9 cellular contexts compared by ENCODE assay signal in the genomic region with DNA sequence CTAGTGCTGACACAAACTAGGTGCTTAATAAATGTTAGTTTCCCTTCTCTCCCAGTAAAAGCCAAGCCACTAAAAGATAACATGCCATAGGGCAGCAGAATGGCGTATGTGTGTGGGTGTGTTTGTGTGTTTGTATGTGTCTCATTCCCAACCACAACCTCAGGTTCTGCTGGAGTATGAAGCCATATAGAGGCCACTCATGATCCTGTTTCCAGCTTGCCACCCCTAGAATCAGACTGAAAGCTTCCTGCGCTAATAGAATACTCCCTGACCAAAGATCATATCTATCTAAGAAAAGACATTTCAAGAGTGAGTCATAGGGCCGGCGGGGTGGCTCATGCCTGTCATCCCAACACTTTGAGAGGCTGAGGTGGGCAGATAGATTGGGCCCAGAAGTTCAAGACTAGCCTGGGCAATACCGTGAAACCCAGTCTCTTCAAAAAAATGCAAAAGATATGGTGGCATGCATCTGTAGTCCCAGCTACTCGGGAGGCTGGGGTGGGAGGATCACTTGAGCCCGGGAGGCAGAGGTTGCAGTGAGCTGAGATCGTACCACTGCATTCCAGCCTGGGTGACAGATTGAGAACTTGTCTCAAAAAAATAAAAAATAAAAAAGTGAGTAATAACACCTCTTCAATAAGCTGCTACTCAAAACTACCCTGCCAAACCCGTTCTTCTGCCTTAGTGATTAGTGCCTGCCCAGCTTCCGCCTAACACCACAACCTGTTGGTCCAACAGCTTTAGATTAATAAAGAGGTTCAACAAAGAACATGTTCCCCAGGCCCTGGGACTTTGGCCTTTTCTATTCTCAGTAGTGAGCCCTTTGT. TPM values are rescaled to one million over a fixed set of nuclear protein-coding genes. Genes with fewer than 3 reads are reported as not detected.
DNase-seq lines count a peak whose midpoint lies in the region; ATAC-seq, FAIRE-seq and TF ChIP-seq lines count a peak whose summit lies in the region.
"Had no signal": no experiment of that assay in that cellular context is flagged by ENCODE, and none has a peak within 500 bp of the region (broad histone marks: within the 10 kb centered on the region; RNA-seq: fewer than 3 reads in every experiment).

No MANE protein-coding gene starts in this region.

- no peaks in the 10 kb centered on the region for H3K27me3 ChIP-seq in body of pancreas

- FAIRE-seq in GM19239 (lab: Jason Lieb, UNC): no peak

- H3K4me1 ChIP-seq in body of pancreas: peaks cover 17% of the 10 kb centered on the region

- no peak overlapping the region for H3K4me3 ChIP-seq in body of pancreas

- H3K9me3 ChIP-seq in body of pancreas: no peaks in the 10 kb centered on the region

- H3K36me3 Mint-ChIP-seq in mesothelial cell of epicardium: no peaks in the 10 kb centered on the region

- ATAC-seq in body of pancreas (peak; percentile 97), HG03457 (IDR thresholded peaks at IDR 0.05; ENCODE audit: unreplicated experiment) (no peak)

- DNase-seq in DMS153 treated with DMSO at 0.1 percent for 48 hours (lab: John Stamatoyannopoulos, UW; ENCODE audit: unreplicated experiment) (peak; percentile 47), M059J (ENCODE audit: low read depth) (peak; percentile 89), body of pancreas (peak; percentile 67 to 91 (median 82)), mesothelial cell of epicardium (ENCODE audit: low spot score in 2 of 2, unreplicated experiment in 2 of 2) (no peak), CD1c-positive myeloid dendritic cell (ENCODE audit: extremely low spot score) (no peak), GM19239 (ENCODE audit: insufficient read length, low spot score) (no peak), T-helper 1 cell (no peak)
- DNase-seq: GDM1 had no signal

- intact Hi-C loops in body of pancreas (cut with DNase I): no loop called here

- no peaks in the 10 kb centered on the region for H3K27me3 Mint-ChIP-seq in mesothelial cell of epicardium (ENCODE audit: low read depth)

- TF ChIP-seq CTCF in body of pancreas (IDR thresholded peaks at IDR 0.05) (no peak), mesothelial cell of epicardium (IDR thresholded peaks at IDR 0.05; ENCODE audit: unreplicated experiment) (no peak)

- no peaks in the 10 kb centered on the region for H3K36me3 ChIP-seq in body of pancreas (replicated peaks in 1 of 2; ENCODE audit: insufficient read depth in 1 of 2, low read depth in 2 of 2)

- no peaks in the 10 kb centered on the region for H3K9me3 Mint-ChIP-seq in mesothelial cell of epicardium

- peak overlapping the region; percentile 76 for H3K27ac Mint-ChIP-seq in mesothelial cell of epicardium

- H3K4me3 Mint-ChIP-seq in mesothelial cell of epicardium: no peak overlapping the region

- WGBS in body of pancreas, 2 donors: 40 to 52% methylated on average over 10 of the region's 10 CpGs

- peaks cover 15% of the 10 kb centered on the region for H3K4me1 Mint-ChIP-seq in mesothelial cell of epicardium

- TF ChIP-seq POLR2A in body of pancreas (IDR thresholded peaks at IDR 0.05): peak in 2 of 3 donors; percentile 13 to 19

- peak overlapping the region; percentile 65 to 79 (median 77) for H3K27ac ChIP-seq in body of pancreas

RNA-seq across cellular contexts. Expression of a gene that starts 11.8 kb away (rescaled TPM):
- total RNA-seq in M059J (2014; rRNA removed; shearing (Covaris generic)): 304 and 338 TPM in 2 replicates
- total RNA-seq in body of pancreas (10 to 100 TPM; 15.2 to 36.3 TPM), mesothelial cell of epicardium (112 to 113 TPM (median 113 TPM) in 3 replicates)

RNA-seq across cellular contexts. Expression of a gene that starts 46.4 kb away (rescaled TPM):
- total RNA-seq in M059J (2014; rRNA removed; shearing (Covaris generic)): 5.9 and 9.3 TPM in 2 replicates
- 10 to 100 TPM; 10.1 to 12.9 TPM for total RNA-seq in body of pancreas
- 14.6 to 14.9 TPM (median 14.7 TPM) in 3 replicates for total RNA-seq in mesothelial cell of epicardium

RNA-seq across cellular contexts. Expression of a gene that starts 48.9 kb away (rescaled TPM):
- total RNA-seq in M059J (2014; rRNA removed; shearing (Covaris generic)): 74.6 and 82.9 TPM in 2 replicates
- total RNA-seq in body of pancreas: 10 to 100 TPM; 24.6 to 32.6 TPM
- total RNA-seq in mesothelial cell of epicardium: 55.6 to 61.0 TPM (median 59.4 TPM) in 3 replicates

Comparison
In these comparisons a context has a peak if more than half of its experiments do, and no peak if none do; other contexts are left out.
1. DNase-seq: peak in DMS153 treated with DMSO at 0.1 percent for 48 hours (single experiment), M059J (single experiment) and body of pancreas (4 of 4); none in mesothelial cell of epicardium (0 of 2), CD1c-positive myeloid dendritic cell (single experiment), GM19239 (single experiment) and T-helper 1 cell (0 of 5).